Comparison of ENCODE assay signal across 25 cellular contexts in the genomic region with DNA sequence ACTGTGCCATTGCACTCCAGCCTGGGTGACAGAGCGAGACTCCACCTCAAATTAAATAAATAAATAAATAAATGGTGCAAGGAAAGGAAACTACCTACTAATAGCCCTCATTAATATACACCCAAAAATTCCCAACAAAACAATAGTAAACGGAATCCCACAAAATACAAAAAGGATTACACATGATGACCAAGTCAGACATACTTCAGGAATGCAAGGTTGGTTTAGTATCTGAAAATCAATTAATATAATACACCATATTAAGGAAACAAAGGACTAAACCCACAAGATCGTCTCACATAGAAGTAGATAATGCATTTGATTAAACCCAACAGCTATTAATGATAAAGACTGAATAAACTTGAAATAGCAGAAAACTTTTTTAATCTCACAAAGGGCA.
DNase-seq lines count a peak whose midpoint lies in the region; ATAC-seq, FAIRE-seq and TF ChIP-seq lines count a peak whose summit lies in the region.
"Had no signal": no experiment of that assay in that cellular context is flagged by ENCODE, and none has a peak within 500 bp of the region (broad histone marks: within the 10 kb centered on the region; RNA-seq: fewer than 3 reads in every experiment).

No MANE protein-coding gene starts in this region.

- no peak for ATAC-seq in K562
- ATAC-seq in GM21390 (IDR thresholded peaks at IDR 0.05; ENCODE audit: unreplicated experiment), result no peak
- ATAC-seq: GM12878 had no signal

- no peak for TF ChIP-seq EP300 in K562 (IDR thresholded peaks at IDR 0.05; ENCODE audit: low read length)

- no peak overlapping the region for H3K4me3 ChIP-seq in GM23248
- no peak overlapping the region for H3K4me3 ChIP-seq in K562
- H3K4me3 ChIP-seq: BLaER1, GM12878 had no signal

- BruUV-seq in K562 (replicated peaks; lab: Mats Ljungman, UMichigan), result no TSS peak

- CTCF ChIA-PET in K562 (lab: Yijun Ruan, JAX; ENCODE audit: low intra/inter-chr PET ratio), result no interaction called here

- H3K27ac ChIP-seq in GM23248, result no peak overlapping the region
- no peak overlapping the region for H3K27ac ChIP-seq in K562 (ENCODE audit: extremely low read depth, low read depth, low read length)
- H3K27ac ChIP-seq: BLaER1 had no signal

- intact Hi-C loops in K562 (cut with micrococcal nuclease), result no loop called here

- TF ChIP-seq CTCF in D721Med (IDR thresholded peaks at IDR 0.05; ENCODE audit: insufficient read depth, missing control alignments), result no peak
- no peak for TF ChIP-seq CTCF in K562 (IDR thresholded peaks at IDR 0.05 in 2 of 3, conservative IDR thresholded peaks at IDR 0.05 in 1 of 3; ENCODE audit: insufficient read depth in 2 of 3, low read depth in 1 of 3, low read length in 3 of 3)

- H3K4me1 ChIP-seq in GM23248 (ENCODE audit: insufficient read depth) (no peaks in the 10 kb centered on the region), K562 (replicated peaks in 1 of 2; ENCODE audit: control insufficient read depth in 2 of 2, insufficient read depth in 2 of 2, low read length in 2 of 2) (no peaks in the 10 kb centered on the region)
- H3K4me1 ChIP-seq: BE2C, BLaER1, Caco-2 had no signal

- H3K9me2 ChIP-seq in GM23248 (ENCODE audit: insufficient read depth), result no peaks in the 10 kb centered on the region

- no peak for TF ChIP-seq POLR2A in K562 (conservative IDR thresholded peaks at IDR 0.05)

- H3K27me3 ChIP-seq in GM23248 (replicated peaks; ENCODE audit: insufficient read depth) (no peaks in the 10 kb centered on the region), K562 (ENCODE audit: control insufficient read depth in 2 of 2, insufficient read depth in 2 of 2, low read length in 2 of 2) (peaks cover 10 to 16% of the 10 kb centered on the region in 2 experiments; a peak in 3 of 5 replicates)
- H3K27me3 ChIP-seq: BE2C, BLaER1 had no signal

- POLR2A ChIA-PET in K562 (lab: Yijun Ruan, JAX), result no interaction called here

- DNase-seq in D721Med (ENCODE audit: insufficient read length, low spot score) (no peak), GM23248 (peak; percentile 10), K562 (ENCODE audit: extremely low read depth in 1 of 4, low spot score in 3 of 4) (no peak), NCI-H1694 treated with DMSO at 0.1 percent for 48 hours (lab: John Stamatoyannopoulos, UW) (no peak)
- DNase-seq: 8988T; ACHN; BE2C; C1 segment of cervical spinal cord; Caco-2; Calu3; CD4-positive, alpha-beta memory T cell; CD4-positive, CD25-positive, alpha-beta regulatory T cell; DMS 273 treated with DMSO at 0.1 percent for 48 hours; DMS153; DMS53; DMS79; DND-41; EL; GDM1 had no signal

- no peaks in the 10 kb centered on the region for H3K9me1 ChIP-seq in K562 (ENCODE audit: control insufficient read depth, insufficient read depth, low read length)

- H3F3A ChIP-seq in GM23248 (ENCODE audit: insufficient read depth), result no peaks in the 10 kb centered on the region

- 75 to 78% methylated on average over 3 of the region's 3 CpGs for WGBS in GM23248 (ENCODE audit: low coverage in 1 of 2, low lambda C conversion rate in 2 of 2, missing lambda C conversion rate in 2 of 2), 2 experiments
- WGBS in K562 (ENCODE audit: insufficient coverage, low coverage, missing lambda C conversion rate), result 4% methylated on average over 3 of the region's 3 CpGs

- peak; percentile 55 for FAIRE-seq in D721Med (lab: Jason Lieb, UNC)
- FAIRE-seq in K562 (lab: Jason Lieb, UNC), result no peak
- FAIRE-seq: A204.1, GM12878, GM12892, GM18507 had no signal

- no peaks in the 10 kb centered on the region for H3K9me3 ChIP-seq in GM23248 (ENCODE audit: low read depth)
- H3K9me3 ChIP-seq in K562 (replicated peaks; ENCODE audit: control insufficient read depth, insufficient read depth, low read depth, low read length), result no peaks in the 10 kb centered on the region
- H3K9me3 ChIP-seq: BE2C had no signal

- H2AFZ ChIP-seq in GM23248 (no peak overlapping the region), K562 (ENCODE audit: low read depth, low read length) (no peak overlapping the region)

- H3K79me2 ChIP-seq in GM23248 (ENCODE audit: insufficient read depth) (no peaks in the 10 kb centered on the region), K562 (ENCODE audit: control insufficient read depth, insufficient read depth, low read length) (no peaks in the 10 kb centered on the region)

- H4K20me1 ChIP-seq in GM23248 (ENCODE audit: insufficient read depth) (no peaks in the 10 kb centered on the region), K562 (replicated peaks; ENCODE audit: control insufficient read depth, insufficient read depth, low read length) (no peaks in the 10 kb centered on the region)
- H4K20me1 ChIP-seq: BLaER1 had no signal

- in situ Hi-C loops in GM23248 (cut with MboI) (no loop called here), K562 (cut with MboI) (no loop called here)

- H3K36me3 ChIP-seq in GM23248 (ENCODE audit: low read depth) (no peaks in the 10 kb centered on the region), K562 (ENCODE audit: control insufficient read depth, insufficient read depth, low read length) (no peaks in the 10 kb centered on the region)
- H3K36me3 ChIP-seq: BE2C, BLaER1 had no signal

- H3K4me2 ChIP-seq in GM23248 (ENCODE audit: unreplicated experiment), result no peak overlapping the region
- H3K4me2 ChIP-seq in K562 (ENCODE audit: insufficient read depth, low read length), result no peak overlapping the region
- H3K4me2 ChIP-seq: BLaER1 had no signal

- H3K9ac ChIP-seq in GM23248 (no peak overlapping the region), K562 (ENCODE audit: insufficient read depth in 1 of 2, low read depth in 2 of 2, low read length in 2 of 2) (no peak overlapping the region)
- H3K9ac ChIP-seq: BLaER1 had no signal

- no peak for TF ChIP-seq RAD21 in K562 (CRISPR knock-in tag; conservative IDR thresholded peaks at IDR 0.05 in 1 of 2, IDR thresholded peaks at IDR 0.05 in 1 of 2)

TF ChIP-seq in K562, 482 proteins besides CTCF, POLR2A, EP300 and RAD21:
- TF ChIP-seq ZNF324 (CRISPR knock-in tag; IDR thresholded peaks at IDR 0.05), result peak; percentile 92
- no peak for TF ChIP-seq SIN3A (IDR thresholded peaks at IDR 0.05; ENCODE audit: borderline replicate concordance in 2 of 2, control insufficient read depth in 1 of 2, low read depth in 2 of 2, low read length in 2 of 2)
